In genomic region chr3:13093687-13094086, GRCh38 we compare ENCODE assay signal across 23 cellular contexts. TPM values are rescaled to one million over a fixed set of nuclear protein-coding genes. Genes with fewer than 3 reads are reported as not detected.
DNase-seq lines count a peak whose midpoint lies in the region; ATAC-seq and TF ChIP-seq lines count a peak whose summit lies in the region.
"Had no signal": no experiment of that assay in that cellular context is flagged by ENCODE, and none has a peak within 500 bp of the region (broad histone marks: within the 10 kb centered on the region; RNA-seq: fewer than 3 reads in every experiment).

No MANE protein-coding gene starts in this region.

- H3K4me1 Mint-ChIP-seq in GM23338 (peaks cover 19% of the 10 kb centered on the region), WTC11 (peaks cover 21% of the 10 kb centered on the region), naive B cell (peaks cover 55 to 69% (median 61%) of the 10 kb centered on the region in 3 donors)
- H3K4me1 Mint-ChIP-seq: stimulated activated effector memory CD8-positive, alpha-beta T cell treated with anti-CD3 and anti-CD28 coated beads, Interleukin-12 subunit alpha, Interleukin-12 subunit beta, amount 100 ng/mL, for 72 hours had no signal

- DNase-seq in GM23338 (ENCODE audit: low spot score) = peak; percentile 60
- DNase-seq in MV-4-11 (lab: John Stamatoyannopoulos, UW) = peak; percentile 3
- DNase-seq in WTC11 (ENCODE audit: low spot score) = no peak
- no peak for DNase-seq in naive B cell
- no peak for DNase-seq in GM20000 (ENCODE audit: low spot score)
- no peak for DNase-seq in NCI-H1694 (lab: John Stamatoyannopoulos, UW)
- no peak for DNase-seq in stomach
- DNase-seq: activated B cell treated with CpG ODN at 0.5 μM for 24 hours; activated naive CD8-positive, alpha-beta T cell treated with anti-CD3 and anti-CD28 coated beads, Interleukin-2, amount 10 ng/mL, durations not matched to agents 7 days and 5 days; DMS 273 treated with DMSO at 0.1 percent for 48 hours; foreskin melanocyte; NK-92 treated with Interleukin-12 subunit alpha and Interleukin-12 subunit beta, amount 100 ng/mL, for 24 hours; RPMI8226; thyroid gland had no signal

- POLR2A ChIA-PET in WTC11 (lab: Charles Lee) = no interaction called here

- no peaks in the 10 kb centered on the region for H3F3A ChIP-seq in GM23338 (replicated peaks; ENCODE audit: low read depth)

- TF ChIP-seq CTCF in GM23338 (conservative IDR thresholded peaks at IDR 0.05; ENCODE audit: low read depth in 2 of 2) (peak in 1 of 2 experiments; percentile 42; a peak in 2 of 4 replicates), WTC11 (IDR thresholded peaks at IDR 0.05) (no peak), GM20000 (IDR thresholded peaks at IDR 0.05; ENCODE audit: extremely low read depth, missing control alignments) (no peak), stomach (IDR thresholded peaks at IDR 0.05) (no peak)

- H4K20me1 ChIP-seq in GM23338 (replicated peaks; ENCODE audit: insufficient read depth) = no peaks in the 10 kb centered on the region; the same call in 1 of the 2 replicates

- H3K9me3 Mint-ChIP-seq in GM23338 (no peaks in the 10 kb centered on the region), WTC11 (no peaks in the 10 kb centered on the region), naive B cell (no peaks in the 10 kb centered on the region)
- H3K9me3 Mint-ChIP-seq: activated B cell treated with CpG ODN at 0.5 μM for 24 hours; activated naive CD8-positive, alpha-beta T cell treated with anti-CD3 and anti-CD28 coated beads, Interleukin-2, amount 10 ng/mL, durations not matched to agents 7 days and 5 days; activated T-helper 1 cell treated with anti-CD3 and anti-CD28 coated beads, Interleukin-12 subunit alpha, Interleukin-12 subunit beta, Interleukin-2, Interleukin-4 antibody, amounts not matched to agents 30 ng/mL and 10 ng/mL and 1 ng/mL, durations not matched to agents 14 hours and 24 hours and 36 hours; dendritic cell treated with granulocyte-macrophage colony-stimulating factor and Interleukin-4, amounts not matched to agents 40 ng/mL and 50 ng/mL, for 4 days; stimulated activated effector memory CD8-positive, alpha-beta T cell treated with anti-CD3 and anti-CD28 coated beads, Interleukin-12 subunit alpha, Interleukin-12 subunit beta, amount 100 ng/mL, for 72 hours had no signal

- no peak overlapping the region for H3K27ac ChIP-seq in GM23338 (ENCODE audit: low read depth)
- no peak overlapping the region for H3K27ac ChIP-seq in stomach
- H3K27ac ChIP-seq: C4-2B, epithelial cell of prostate, neutrophil, thyroid gland had no signal

- intact Hi-C loops in stomach (cut with DNase I; ENCODE audit: low total_unique reads) = loop anchor here (10.0 kb wide), 1 partner anchor 561 kb away; no protein-coding TSS in a partner anchor

- no peaks in the 10 kb centered on the region for H3K36me3 Mint-ChIP-seq in GM23338 (ENCODE audit: low read depth)
- H3K36me3 Mint-ChIP-seq in WTC11 = no peaks in the 10 kb centered on the region
- no peaks in the 10 kb centered on the region for H3K36me3 Mint-ChIP-seq in naive B cell
- H3K36me3 Mint-ChIP-seq: activated naive CD8-positive, alpha-beta T cell treated with anti-CD3 and anti-CD28 coated beads, Interleukin-2, amount 10 ng/mL, durations not matched to agents 7 days and 5 days; brain; stimulated activated effector memory CD8-positive, alpha-beta T cell treated with anti-CD3 and anti-CD28 coated beads, Interleukin-12 subunit alpha, Interleukin-12 subunit beta, amount 100 ng/mL, for 72 hours had no signal

- H3K36me3 ChIP-seq in GM23338 (ENCODE audit: insufficient read depth) = no peaks in the 10 kb centered on the region
- H3K36me3 ChIP-seq in stomach = no peaks in the 10 kb centered on the region
- H3K36me3 ChIP-seq: HAP-1, neutrophil, thyroid gland had no signal

- H3K27me3 Mint-ChIP-seq in GM23338 (ENCODE audit: insufficient read depth, low read depth, poor library complexity) = peaks cover 11% of the 10 kb centered on the region
- H3K27me3 Mint-ChIP-seq in WTC11 (ENCODE audit: low read depth) = no peaks in the 10 kb centered on the region
- peaks cover 4 to 11% (median 8%) of the 10 kb centered on the region in 3 donors for H3K27me3 Mint-ChIP-seq in naive B cell
- H3K27me3 Mint-ChIP-seq: brain had no signal

- H3K79me2 ChIP-seq in GM23338 (replicated peaks; ENCODE audit: insufficient read depth) = no peaks in the 10 kb centered on the region

- ATAC-seq in GM23338 (peak; percentile 74), WTC11 (peak; percentile 67), naive B cell (ENCODE audit: low read depth in 2 of 2) (no peak), GM21515 (IDR thresholded peaks at IDR 0.05; ENCODE audit: unreplicated experiment) (no peak)
- ATAC-seq: stimulated activated effector memory CD8-positive, alpha-beta T cell treated with anti-CD3 and anti-CD28 coated beads, Interleukin-12 subunit alpha, Interleukin-12 subunit beta, amount 100 ng/mL, for 72 hours had no signal

- no peak overlapping the region for H3K4me3 ChIP-seq in GM23338
- H3K4me3 ChIP-seq in stomach = no peak overlapping the region
- H3K4me3 ChIP-seq: HAP-1, thyroid gland had no signal

- no peak overlapping the region for H3K4me3 Mint-ChIP-seq in GM23338
- H3K4me3 Mint-ChIP-seq in WTC11 = no peak overlapping the region
- peak overlapping the region in 1 of 8 donors; percentile 4 for H3K4me3 Mint-ChIP-seq in naive B cell
- H3K4me3 Mint-ChIP-seq: activated B cell treated with CpG ODN at 0.5 μM for 24 hours; activated naive CD8-positive, alpha-beta T cell treated with anti-CD3 and anti-CD28 coated beads, Interleukin-2, amount 10 ng/mL, durations not matched to agents 7 days and 5 days; activated T-helper 1 cell treated with anti-CD3 and anti-CD28 coated beads, Interleukin-12 subunit alpha, Interleukin-12 subunit beta, Interleukin-2, Interleukin-4 antibody, amounts not matched to agents 30 ng/mL and 10 ng/mL and 1 ng/mL, durations not matched to agents 14 hours and 24 hours and 36 hours; brain; dendritic cell treated with granulocyte-macrophage colony-stimulating factor and Interleukin-4, amounts not matched to agents 40 ng/mL and 50 ng/mL, for 4 days; stimulated activated effector memory CD8-positive, alpha-beta T cell treated with anti-CD3 and anti-CD28 coated beads, Interleukin-12 subunit alpha, Interleukin-12 subunit beta, amount 100 ng/mL, for 72 hours had no signal

- CTCF ChIA-PET in WTC11 (lab: Charles Lee) = interaction anchor here (1.4 to 3.4 kb wide), 11 partner anchors 14 to 426 kb away, joined by 3 to 44 read pairs (median 23); no protein-coding TSS in a partner anchor

- H2AFZ ChIP-seq in GM23338 = no peak overlapping the region

- H3K27me3 ChIP-seq in GM23338 (ENCODE audit: insufficient read depth) = no peaks in the 10 kb centered on the region
- H3K27me3 ChIP-seq in stomach = peaks cover 0 to 4% (median 0%) of the 10 kb centered on the region in 3 donors
- H3K27me3 ChIP-seq: thyroid gland had no signal

- H3K4me1 ChIP-seq in GM23338 (ENCODE audit: insufficient read depth) = no peaks in the 10 kb centered on the region
- H3K4me1 ChIP-seq in stomach = peaks cover 0 to 13% (median 11%) of the 10 kb centered on the region in 4 donors
- H3K4me1 ChIP-seq: HAP-1 had no signal

- WGBS in stomach, 5 donors = 62 to 72% (median 70%) methylated on average over 8 to 10 of the region's 10 CpGs

- TF ChIP-seq EP300 in stomach (IDR thresholded peaks at IDR 0.05) = no peak

- no peaks in the 10 kb centered on the region for H3K9me3 ChIP-seq in stomach
- H3K9me3 ChIP-seq: HAP-1, neutrophil, thyroid gland had no signal

- no peaks in the 10 kb centered on the region for H3K9me2 ChIP-seq in GM23338 (ENCODE audit: insufficient read depth)

- no peak overlapping the region; the same call in 1 of the 2 replicates for H3K27ac Mint-ChIP-seq in GM23338
- H3K27ac Mint-ChIP-seq in WTC11 = no peak overlapping the region; the same call in 1 of the 2 replicates
- H3K27ac Mint-ChIP-seq in naive B cell = peak overlapping the region in 5 of 6 donors; percentile 43 to 98 (median 64)
- H3K27ac Mint-ChIP-seq: activated B cell treated with CpG ODN at 0.5 μM for 24 hours; activated naive CD8-positive, alpha-beta T cell treated with anti-CD3 and anti-CD28 coated beads, Interleukin-2, amount 10 ng/mL, durations not matched to agents 7 days and 5 days; activated T-helper 1 cell treated with anti-CD3 and anti-CD28 coated beads, Interleukin-12 subunit alpha, Interleukin-12 subunit beta, Interleukin-2, Interleukin-4 antibody, amounts not matched to agents 30 ng/mL and 10 ng/mL and 1 ng/mL, durations not matched to agents 14 hours and 24 hours and 36 hours; dendritic cell treated with granulocyte-macrophage colony-stimulating factor and Interleukin-4, amounts not matched to agents 40 ng/mL and 50 ng/mL, for 4 days; stimulated activated effector memory CD8-positive, alpha-beta T cell treated with anti-CD3 and anti-CD28 coated beads, Interleukin-12 subunit alpha, Interleukin-12 subunit beta, amount 100 ng/mL, for 72 hours had no signal

- TF ChIP-seq POLR2A in stomach (IDR thresholded peaks at IDR 0.05) = no peak

- H3K4me2 ChIP-seq in GM23338 = no peak overlapping the region

TF ChIP-seq in GM23338, 12 proteins besides CTCF, POLR2A, EP300 and RAD21:
- TF ChIP-seq, protein P1, sequence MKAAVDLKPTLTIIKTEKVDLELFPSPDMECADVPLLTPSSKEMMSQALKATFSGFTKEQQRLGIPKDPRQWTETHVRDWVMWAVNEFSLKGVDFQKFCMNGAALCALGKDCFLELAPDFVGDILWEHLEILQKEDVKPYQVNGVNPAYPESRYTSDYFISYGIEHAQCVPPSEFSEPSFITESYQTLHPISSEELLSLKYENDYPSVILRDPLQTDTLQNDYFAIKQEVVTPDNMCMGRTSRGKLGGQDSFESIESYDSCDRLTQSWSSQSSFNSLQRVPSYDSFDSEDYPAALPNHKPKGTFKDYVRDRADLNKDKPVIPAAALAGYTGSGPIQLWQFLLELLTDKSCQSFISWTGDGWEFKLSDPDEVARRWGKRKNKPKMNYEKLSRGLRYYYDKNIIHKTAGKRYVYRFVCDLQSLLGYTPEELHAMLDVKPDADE (IDR thresholded peaks at IDR 0.05) = no peak

TF ChIP-seq in WTC11, 78 proteins besides CTCF, POLR2A, EP300 and RAD21 (continues in another document):
- TF ChIP-seq, protein P2, sequence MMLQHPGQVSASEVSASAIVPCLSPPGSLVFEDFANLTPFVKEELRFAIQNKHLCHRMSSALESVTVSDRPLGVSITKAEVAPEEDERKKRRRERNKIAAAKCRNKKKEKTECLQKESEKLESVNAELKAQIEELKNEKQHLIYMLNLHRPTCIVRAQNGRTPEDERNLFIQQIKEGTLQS (CRISPR knock-in tag; conservative IDR thresholded peaks at IDR 0.05) = no peak

RNA-seq across cellular contexts. Expression of gene IQSEC1, which starts 20.5 kb away (rescaled TPM):
- total RNA-seq in GM23338 (2014; rRNA removed; shearing (Covaris generic)) = 36.2 and 51.9 TPM in 2 replicates
- polyA plus RNA-seq in GM23338 (2016; fragmentation: Nextera tagmentation; extraction: Ambion mirVana) (7.7 and 8.0 TPM in 2 replicates), naive B cell (ENCODE audit: low read depth in 6 of 6) (10 to 100 TPM; 14.6 to 73.4 (median 36.9) TPM), stomach (10 to 100 TPM in 1 of 3 donors, 1 to 10 TPM in 2; 6.7 to 10.4 (median 9.5) TPM)
- total RNA-seq in WTC11 (2021) (35.0 to 37.2 TPM (median 36.4 TPM) in 3 replicates), stomach (10 to 100 TPM; 18.1 to 46.9 (median 30.7) TPM)

Comparison
In these comparisons a context has a peak if more than half of its experiments do, and no peak if none do; other contexts are left out.
1. ATAC-seq: peak in GM23338 (single experiment) and WTC11 (single experiment); none in naive B cell (0 of 2) and GM21515 (single experiment).
2. DNase-seq: peak in GM23338 (single experiment) and MV-4-11 (single experiment); none in WTC11 (single experiment), naive B cell (single experiment), GM20000 (single experiment), NCI-H1694 (single experiment) and stomach (single experiment).
3. H3K27ac Mint-ChIP-seq: peak in naive B cell (5 of 6); none in GM23338 (single experiment) and WTC11 (single experiment).